Comparison of ENCODE assay signal across 28 cellular contexts in genomic region chr6:40977085-40977484, GRCh38.
"Had no signal": no experiment of that assay in that cellular context is flagged by ENCODE, and none has a peak within 500 bp of the region (broad histone marks: within the 10 kb centered on the region; RNA-seq: fewer than 3 reads in every experiment).

No MANE protein-coding gene starts in this region.

- FAIRE-seq: colon, endometrium, endothelial cell of umbilical vein, frontal cortex had no signal

- H3K27ac ChIP-seq: colonic mucosa, coronary artery, dorsolateral prefrontal cortex, epithelial cell of prostate, esophagus muscularis mucosa, esophagus squamous epithelium, foreskin keratinocyte, gastrocnemius medialis, gastroesophageal sphincter, heart left ventricle, heart right ventricle had no signal

- DNase-seq: colonic mucosa; cortex of kidney; dermis blood vessel endothelial cell; dorsolateral prefrontal cortex; effector CD4-positive, alpha-beta T cell; effector CD8-positive, alpha-beta T cell; effector memory CD4-positive, alpha-beta T cell; effector memory CD8-positive, alpha-beta T cell; endodermal cell; erythroblast; esophagus squamous epithelium; foreskin fibroblast; foreskin keratinocyte; foreskin melanocyte; gastrocnemius medialis; glutamatergic neuron; head of caudate nucleus; heart left ventricle; heart right ventricle had no signal

- H3K36me3 ChIP-seq: colonic mucosa, esophagus muscularis mucosa, esophagus squamous epithelium, gastrocnemius medialis, gastroesophageal sphincter, heart left ventricle, heart right ventricle had no signal

- H3K4me1 ChIP-seq: colonic mucosa, esophagus squamous epithelium, foreskin keratinocyte, gastrocnemius medialis, gastroesophageal sphincter, heart left ventricle, heart right ventricle had no signal

- H3K4me3 ChIP-seq: colonic mucosa, coronary artery, dorsolateral prefrontal cortex, esophagus muscularis mucosa, esophagus squamous epithelium, gastrocnemius medialis, gastroesophageal sphincter, heart left ventricle, heart right ventricle had no signal

- ATAC-seq: effector memory CD8-positive, alpha-beta T cell; esophagus mucosa; foreskin keratinocyte; gastrocnemius medialis; gastroesophageal sphincter; heart left ventricle; heart right ventricle had no signal

- H3K9me3 ChIP-seq: colonic mucosa, esophagus muscularis mucosa, esophagus squamous epithelium, gastrocnemius medialis, gastroesophageal sphincter had no signal

- H3K27me3 ChIP-seq: gastrocnemius medialis had no signal
